ENCODE assay signal across 11 cellular contexts in genomic region chr9:79731483-79731882, GRCh38.
DNase-seq lines count a peak whose midpoint lies in the region; ATAC-seq, FAIRE-seq and TF ChIP-seq lines count a peak whose summit lies in the region.
"Had no signal": no experiment of that assay in that cellular context is flagged by ENCODE, and none has a peak within 500 bp of the region (broad histone marks: within the 10 kb centered on the region; RNA-seq: fewer than 3 reads in every experiment).

No MANE protein-coding gene starts in this region.

- no peaks in the 10 kb centered on the region for H3K4me1 ChIP-seq in HepG2 (ENCODE audit: insufficient read depth, low read length)
- peaks cover 8% of the 10 kb centered on the region for H3K4me1 ChIP-seq in vagina

- no peak overlapping the region for H3K4me3 Mint-ChIP-seq in activated CD8-positive, alpha-beta T cell treated with anti-CD3 and anti-CD28 coated beads, Interleukin-2, amount 10 ng/mL, durations not matched to agents 7 days and 5 days

- H3K4me1 Mint-ChIP-seq in activated CD8-positive, alpha-beta T cell treated with anti-CD3 and anti-CD28 coated beads, Interleukin-2, amount 10 ng/mL, durations not matched to agents 7 days and 5 days (ENCODE audit: low read depth), result peaks cover 7% of the 10 kb centered on the region

- no peaks in the 10 kb centered on the region for H4K20me1 ChIP-seq in HepG2 (ENCODE audit: insufficient read depth, low read length)

- TF ChIP-seq CTCF in GM10248 (IDR thresholded peaks at IDR 0.05; ENCODE audit: control extremely low read depth, extremely low read depth, low read depth, missing control alignments), result no peak
- no peak for TF ChIP-seq CTCF in HepG2 (CRISPR knock-in tag; IDR thresholded peaks at IDR 0.05)
- TF ChIP-seq CTCF in vagina (IDR thresholded peaks at IDR 0.05), result no peak

- H3K27ac Mint-ChIP-seq in activated CD8-positive, alpha-beta T cell treated with anti-CD3 and anti-CD28 coated beads, Interleukin-2, amount 10 ng/mL, durations not matched to agents 7 days and 5 days, result no peak overlapping the region

- H3K79me2 ChIP-seq in HepG2 (ENCODE audit: insufficient read depth, low read length), result no peaks in the 10 kb centered on the region

- no peak for TF ChIP-seq POLR2A in HepG2 (IDR thresholded peaks at IDR 0.05; ENCODE audit: insufficient read depth in 1 of 2, low read depth in 2 of 2, low read length in 2 of 2)
- no peak for TF ChIP-seq POLR2A in vagina (IDR thresholded peaks at IDR 0.05)

- H2AFZ ChIP-seq in HepG2 (ENCODE audit: low read length), result no peak overlapping the region

- DNase-seq in GM10248 (ENCODE audit: extremely low spot score) (peak; percentile 35), HepG2 (ENCODE audit: low spot score) (no peak), NCI-H2196 treated with DMSO at 0.1 percent for 48 hours (lab: John Stamatoyannopoulos, UW; ENCODE audit: unreplicated experiment) (no peak), vagina (ENCODE audit: extremely low spot score in 2 of 2) (no peak), CD1c-positive myeloid dendritic cell (ENCODE audit: extremely low spot score) (no peak)
- peak; percentile 26 for DNase-seq in activated CD8-positive, alpha-beta T cell treated with anti-CD3 and anti-CD28 coated beads, Interleukin-2, amount 10 ng/mL, durations not matched to agents 7 days and 5 days
- DNase-seq: activated T-cell treated with anti-CD3 and anti-CD28 coated beads, Interleukin-2, amount 50 U/mL, for 48 hours; SIG-M5 had no signal

- H3K9ac ChIP-seq in HepG2 (ENCODE audit: insufficient read depth, low read depth, low read length), result no peak overlapping the region

- in situ Hi-C loops in HepG2 (cut with HindIII; ENCODE audit: extremely low pct_ligation_motif_present, low pct_unique_long_range_greater_than_20kb), result no loop called here

- no TSS peak for BruUV-seq in HepG2 (replicated peaks; lab: Mats Ljungman, UMichigan)

- H3K9me3 ChIP-seq in HepG2 (ENCODE audit: low read length), result peaks cover 25% of the 10 kb centered on the region
- H3K9me3 ChIP-seq in vagina, result no peaks in the 10 kb centered on the region

- H3K36me3 Mint-ChIP-seq in activated CD8-positive, alpha-beta T cell treated with anti-CD3 and anti-CD28 coated beads, Interleukin-2, amount 10 ng/mL, durations not matched to agents 7 days and 5 days (ENCODE audit: low read depth), result peaks cover 28% of the 10 kb centered on the region

- intact Hi-C loops in HepG2 (cut with micrococcal nuclease; ENCODE audit: unreplicated experiment), result no loop called here
- intact Hi-C loops in vagina (cut with DNase I), result no loop called here

- H3K4me2 ChIP-seq in HepG2 (ENCODE audit: low read depth, low read length), result no peak overlapping the region

- TF ChIP-seq RAD21 in HepG2 (CRISPR knock-in tag; IDR thresholded peaks at IDR 0.05), result no peak

- H3K27ac ChIP-seq in HepG2 (ENCODE audit: extremely low read length, insufficient read depth, low read length) (no peak overlapping the region), vagina (no peak overlapping the region)
- H3K27ac ChIP-seq: C4-2B had no signal

- WGBS in HepG2 (ENCODE audit: low lambda C conversion rate), result 20% methylated on average over 5 of the region's 5 CpGs

- TF ChIP-seq EP300 in HepG2 (IDR thresholded peaks at IDR 0.05; ENCODE audit: low read depth in 2 of 2, low read length in 2 of 2) (no peak), HepG2 (CRISPR knock-in tag; IDR thresholded peaks at IDR 0.05; ENCODE audit: borderline replicate concordance) (no peak)

- H3K27me3 Mint-ChIP-seq in activated CD8-positive, alpha-beta T cell treated with anti-CD3 and anti-CD28 coated beads, Interleukin-2, amount 10 ng/mL, durations not matched to agents 7 days and 5 days (ENCODE audit: low read depth), result no peaks in the 10 kb centered on the region

- no peak for FAIRE-seq in HepG2 (lab: Jason Lieb, UNC)

- ATAC-seq in GM19324 (IDR thresholded peaks at IDR 0.05; ENCODE audit: low FRiP score, unreplicated experiment), result peak; percentile 66
- peak; percentile 84 for ATAC-seq in HG02981 (IDR thresholded peaks at IDR 0.05; ENCODE audit: unreplicated experiment)
- no peak for ATAC-seq in activated CD8-positive, alpha-beta T cell treated with anti-CD3 and anti-CD28 coated beads, Interleukin-2, amount 10 ng/mL, durations not matched to agents 7 days and 5 days
- no peak for ATAC-seq in HepG2

- no peaks in the 10 kb centered on the region for H3K27me3 ChIP-seq in HepG2 (ENCODE audit: control insufficient read depth in 1 of 2, insufficient read depth in 2 of 2, low read length in 2 of 2)
- H3K27me3 ChIP-seq in vagina, result no peaks in the 10 kb centered on the region

- H3K36me3 ChIP-seq in HepG2 (replicated peaks in 1 of 2; ENCODE audit: control insufficient read depth in 1 of 2, insufficient read depth in 2 of 2, low read length in 2 of 2), result no peaks in the 10 kb centered on the region
- H3K36me3 ChIP-seq in vagina, result no peaks in the 10 kb centered on the region

- no peaks in the 10 kb centered on the region for H3K9me3 Mint-ChIP-seq in activated CD8-positive, alpha-beta T cell treated with anti-CD3 and anti-CD28 coated beads, Interleukin-2, amount 10 ng/mL, durations not matched to agents 7 days and 5 days (ENCODE audit: insufficient read depth)

- H3K4me3 ChIP-seq in HepG2 (replicated peaks in 1 of 3; ENCODE audit: insufficient read depth in 1 of 3, low read depth in 2 of 3, low read length in 3 of 3) (no peak overlapping the region), vagina (no peak overlapping the region)

- POLR2A ChIA-PET in GM10248 (lab: Yijun Ruan, JAX), result no interaction called here
- POLR2A ChIA-PET in activated CD8-positive, alpha-beta T cell treated with anti-CD3 and anti-CD28 coated beads, Interleukin-2, amount 10 ng/mL, durations not matched to agents 7 days and 5 days (lab: Charles Lee), result interaction anchor here (1.0 kb wide), 1 partner anchor 161 kb away, joined by 3 read pairs; no protein-coding TSS in a partner anchor
- POLR2A ChIA-PET in HepG2 (lab: Yijun Ruan, JAX), result no interaction called here

- CTCF ChIA-PET in GM10248 (lab: Yijun Ruan, JAX), result interaction anchor here (1.4 to 2.1 kb wide), 3 partner anchors 8 to 10 kb away, joined by 3 to 5 read pairs (median 5); no protein-coding TSS in a partner anchor
- CTCF ChIA-PET in activated CD8-positive, alpha-beta T cell treated with anti-CD3 and anti-CD28 coated beads, Interleukin-2, amount 10 ng/mL, durations not matched to agents 7 days and 5 days (lab: Charles Lee), result no interaction called here
- CTCF ChIA-PET in HepG2 (lab: Yijun Ruan, JAX; ENCODE audit: low intra/inter-chr PET ratio, low total read pairs), result no interaction called here

TF ChIP-seq in HepG2, 621 proteins besides CTCF, POLR2A, EP300 and RAD21:
- TF ChIP-seq ZBTB43 (CRISPR knock-in tag; conservative IDR thresholded peaks at IDR 0.05) (no peak), CC2D1A (CRISPR knock-in tag; IDR thresholded peaks at IDR 0.05) (no peak), TMF1 (CRISPR knock-in tag; IDR thresholded peaks at IDR 0.05; ENCODE audit: low read depth) (no peak), ZBTB21 (CRISPR knock-in tag; IDR thresholded peaks at IDR 0.05) (no peak), MIER3 (CRISPR knock-in tag; IDR thresholded peaks at IDR 0.05; ENCODE audit: borderline replicate concordance) (no peak), ZFP41 (CRISPR knock-in tag; IDR thresholded peaks at IDR 0.05; ENCODE audit: borderline replicate concordance) (no peak)

Comparison
In these comparisons a context has a peak if more than half of its experiments do, and no peak if none do; other contexts are left out.
1. DNase-seq: peak in GM10248 (single experiment) and activated CD8-positive, alpha-beta T cell treated with anti-CD3 and anti-CD28 coated beads, Interleukin-2, amount 10 ng/mL, durations not matched to agents 7 days and 5 days (single experiment); none in HepG2 (single experiment), NCI-H2196 treated with DMSO at 0.1 percent for 48 hours (single experiment), vagina (0 of 2) and CD1c-positive myeloid dendritic cell (single experiment).
2. ATAC-seq: peak in GM19324 (single experiment) and HG02981 (single experiment); none in activated CD8-positive, alpha-beta T cell treated with anti-CD3 and anti-CD28 coated beads, Interleukin-2, amount 10 ng/mL, durations not matched to agents 7 days and 5 days (single experiment) and HepG2 (single experiment).